ENCODE assay signal across 8 cellular contexts in genomic region chr19:6753178-6754031, GRCh38. TPM values are rescaled to one million over a fixed set of nuclear protein-coding genes. Genes with fewer than 3 reads are reported as not detected.
DNase-seq lines count a peak whose midpoint lies in the region; ATAC-seq and TF ChIP-seq lines count a peak whose summit lies in the region.

No MANE protein-coding gene starts in this region.

- H3K9me2 ChIP-seq in SU-DHL-6 (replicated peaks; ENCODE audit: insufficient read depth, low read length) = no peaks in the 10 kb centered on the region

- H3K4me3 ChIP-seq in AG09309 (ENCODE audit: control insufficient read depth, low read depth, low read length) (peak overlapping the region; percentile 35), SU-DHL-6 (ENCODE audit: insufficient read depth, low read length, poor library complexity, severe bottlenecking) (peak overlapping the region; percentile 50), adrenal gland (peak overlapping the region in 2 of 4 donors; percentile 46 to 53), iPS-18a (ENCODE audit: low read length) (peak overlapping the region; percentile 56)

- peak overlapping the region; percentile 59 for H3K4me2 ChIP-seq in SU-DHL-6 (ENCODE audit: low read depth, low read length, poor library complexity, severe bottlenecking)

- peak overlapping the region; percentile 43 for H3K9ac ChIP-seq in SU-DHL-6 (ENCODE audit: low read length)
- H3K9ac ChIP-seq in iPS-18a (ENCODE audit: low read length) = peak overlapping the region; percentile 32

- H3K27ac ChIP-seq in SU-DHL-6 (ENCODE audit: low read depth, low read length) (peak overlapping the region; percentile 45), adrenal gland (peak overlapping the region in 3 of 5 donors; percentile 14 to 85 (median 47)), iPS-18a (ENCODE audit: low read length) (no peak overlapping the region)

- intact Hi-C loops in adrenal gland (cut with DNase I) = loop anchor here in 1 of 2 donors (10.0 kb wide), 1 partner anchor 101 kb away; no protein-coding TSS in a partner anchor

- H3K4me1 ChIP-seq in adrenal gland (replicated peaks in 1 of 2) (peaks cover 6 to 9% of the 10 kb centered on the region in 2 donors), iPS-18a (ENCODE audit: control insufficient read depth, low read depth, low read length) (no peaks in the 10 kb centered on the region)

- H3K9me3 ChIP-seq in SU-DHL-6 (ENCODE audit: insufficient read depth, low read length) (no peaks in the 10 kb centered on the region), adrenal gland (replicated peaks in 1 of 3) (no peaks in the 10 kb centered on the region), iPS-18a (ENCODE audit: control insufficient read depth, low read depth, low read length) (no peaks in the 10 kb centered on the region)

- peak in 1 of 2 donors; percentile 37 for TF ChIP-seq POLR2A in adrenal gland (IDR thresholded peaks at IDR 0.05)

- DNase-seq in AG09309 (ENCODE audit: low read depth) = no peak
- peak; percentile 77 to 93 (median 88) for DNase-seq in adrenal gland
- peak; percentile 80 to 87 (median 81) for DNase-seq in stimulated activated CD4-positive, alpha-beta T cell treated with anti-CD3 and anti-CD28 coated beads, Interleukin-12 subunit alpha, Interleukin-12 subunit beta, amount 100 ng/mL, for 48 hours (ENCODE audit: low read depth in 2 of 3, low spot score in 1 of 3)
- no peak for DNase-seq in cerebellum (ENCODE audit: low spot score)

- H2AFZ ChIP-seq in SU-DHL-6 (ENCODE audit: low read depth, low read length, severe bottlenecking) = peak overlapping the region; percentile 89

- peak; percentile 40 for TF ChIP-seq CTCF in AG09309 (IDR thresholded peaks at IDR 0.05; ENCODE audit: control insufficient read depth, insufficient read depth, low read depth, low read length, missing control alignments)
- TF ChIP-seq CTCF in SU-DHL-6 (IDR thresholded peaks at IDR 0.05; ENCODE audit: insufficient read depth, low read length, poor library complexity, severe bottlenecking) = peak; percentile 36
- peak; percentile 20 to 63 (median 48) for TF ChIP-seq CTCF in adrenal gland (IDR thresholded peaks at IDR 0.05)

- H3F3A ChIP-seq in SU-DHL-6 (ENCODE audit: insufficient read depth) = 0 out of 2 replicates have a peak, but pooled peaks cover 3% of the 10 kb centered on the region

- H3K27me3 ChIP-seq in SU-DHL-6 (ENCODE audit: low read length) = no peaks in the 10 kb centered on the region
- H3K27me3 ChIP-seq in adrenal gland = no peaks in the 10 kb centered on the region
- no peaks in the 10 kb centered on the region for H3K27me3 ChIP-seq in iPS-18a (ENCODE audit: control insufficient read depth, insufficient read depth, low read length)

- H4K20me1 ChIP-seq in SU-DHL-6 (ENCODE audit: low read depth, low read length) = no peaks in the 10 kb centered on the region

- no peaks in the 10 kb centered on the region for H3K36me3 ChIP-seq in SU-DHL-6 (ENCODE audit: low read length)
- peaks cover 0 to 33% of the 10 kb centered on the region in 2 donors for H3K36me3 ChIP-seq in adrenal gland (replicated peaks in 1 of 2)
- H3K36me3 ChIP-seq in iPS-18a (ENCODE audit: control insufficient read depth, low read depth, low read length) = peaks cover 26% of the 10 kb centered on the region

- WGBS in adrenal gland, 4 donors = 3 to 6% (median 4%) methylated on average over 14 to 50 of the region's 50 CpGs

- H3K79me2 ChIP-seq in SU-DHL-6 (ENCODE audit: insufficient read depth, low read length) = no peaks in the 10 kb centered on the region

- ATAC-seq in GM19025 (IDR thresholded peaks at IDR 0.05; ENCODE audit: low read depth, unreplicated experiment) = peak; percentile 76
- ATAC-seq in HG03139 (IDR thresholded peaks at IDR 0.05; ENCODE audit: unreplicated experiment) = peak; percentile 72

RNA-seq across cellular contexts. Expression of gene SH2D3A, which starts 13.8 kb away (rescaled TPM):
- total RNA-seq in adrenal gland = 1 to 10 TPM in 1 of 8 donors, under 1 TPM in 5, not detected in 2; 0.24 to 1.7 (median 0.44) TPM
- under 1 TPM; 0.22 to 0.64 (median 0.40) TPM for polyA plus RNA-seq in adrenal gland
- total RNA-seq in cerebellum = 4.9 TPM

RNA-seq across cellular contexts. Expression of gene TRIP10, which starts 13.9 kb away (rescaled TPM):
- total RNA-seq in adrenal gland = 10 to 100 TPM; 35.4 to 99.9 (median 74.8) TPM
- 100 to 1,000 TPM in 2 of 3 donors, 10 to 100 TPM in 1; 33.5 to 425 (median 228) TPM for polyA plus RNA-seq in adrenal gland
- 3.6 TPM for total RNA-seq in cerebellum

RNA-seq across cellular contexts. Expression of gene GPR108, which starts 16.0 kb away (rescaled TPM):
- 100 to 1,000 TPM in 7 of 8 donors, 10 to 100 TPM in 1; 86.1 to 168 (median 123) TPM for total RNA-seq in adrenal gland
- 100 to 1,000 TPM in 2 of 3 donors, 10 to 100 TPM in 1; 70.8 to 193 (median 189) TPM for polyA plus RNA-seq in adrenal gland
- 13.0 TPM for total RNA-seq in cerebellum

RNA-seq across cellular contexts. Expression of gene VAV1, which starts 19.1 kb away (rescaled TPM):
- total RNA-seq in adrenal gland (10 to 100 TPM in 4 of 8 donors, 1 to 10 TPM in 4; 4.5 to 21.1 (median 10.1) TPM), cerebellum (1.8 TPM)
- 10 to 100 TPM in 1 of 3 donors, 1 to 10 TPM in 2; 2.4 to 13.7 (median 4.7) TPM for polyA plus RNA-seq in adrenal gland

RNA-seq across cellular contexts. Expression of gene C3, which starts 33.0 kb away (rescaled TPM):
- total RNA-seq in adrenal gland = 1,000 to 10,000 TPM; 1,565 to 5,179 (median 2,192) TPM
- polyA plus RNA-seq in adrenal gland = 1,000 to 10,000 TPM; 1,199 to 4,143 (median 3,889) TPM
- total RNA-seq in cerebellum = 20.8 TPM

Comparison
In these comparisons a context has a peak if more than half of its experiments do, and no peak if none do; other contexts are left out.
1. DNase-seq: peak in adrenal gland (7 of 7) and stimulated activated CD4-positive, alpha-beta T cell treated with anti-CD3 and anti-CD28 coated beads, Interleukin-12 subunit alpha, Interleukin-12 subunit beta, amount 100 ng/mL, for 48 hours (3 of 3); none in AG09309 (single experiment) and cerebellum (single experiment).
2. Peak in every context shown above with its lines, with median percentiles within 50 percentile points of each other: CTCF ChIP-seq.